ENCODE assay signal across 25 cellular contexts in genomic region chr16:56336711-56337110, GRCh38.
A peak's percentile ranks its signal among the peaks of the same experiment; 100 is the strongest.
DNase-seq lines count a peak whose midpoint lies in the region; ATAC-seq and TF ChIP-seq lines count a peak whose summit lies in the region.
"Had no signal": no experiment of that assay in that cellular context is flagged by ENCODE, and none has a peak within 500 bp of the region (broad histone marks: within the 10 kb centered on the region; RNA-seq: fewer than 3 reads in every experiment).

No MANE protein-coding gene starts in this region.

- H3K27me3 ChIP-seq in right cardiac atrium (ENCODE audit: control insufficient read depth, insufficient read depth) (no peaks in the 10 kb centered on the region), gastrocnemius medialis (no peaks in the 10 kb centered on the region), transverse colon (no peaks in the 10 kb centered on the region)
- H3K27me3 ChIP-seq: Peyer's patch, SJCRH30 had no signal

- H3K4me1 ChIP-seq in right cardiac atrium (ENCODE audit: control insufficient read depth, insufficient read depth, low read length), result peaks cover 2% of the 10 kb centered on the region
- peaks cover 0 to 14% of the 10 kb centered on the region in 2 donors for H3K4me1 ChIP-seq in gastrocnemius medialis
- no peaks in the 10 kb centered on the region for H3K4me1 ChIP-seq in transverse colon
- H3K4me1 ChIP-seq: HAP-1, Peyer's patch, SJCRH30 had no signal

- no peaks in the 10 kb centered on the region for H3K36me3 Mint-ChIP-seq in activated CD4-positive, alpha-beta T cell treated with anti-CD3 and anti-CD28 coated beads, Interleukin-2, amount 10 ng/mL, durations not matched to agents 7 days and 5 days (ENCODE audit: low read depth)

- H3K4me1 Mint-ChIP-seq in activated CD4-positive, alpha-beta T cell treated with anti-CD3 and anti-CD28 coated beads, Interleukin-2, amount 10 ng/mL, durations not matched to agents 7 days and 5 days, result no peaks in the 10 kb centered on the region
- H3K4me1 Mint-ChIP-seq: B cell had no signal

- TF ChIP-seq POLR2A in gastrocnemius medialis (IDR thresholded peaks at IDR 0.05) (no peak), transverse colon (IDR thresholded peaks at IDR 0.05) (no peak)

- no peaks in the 10 kb centered on the region for H3K27me3 Mint-ChIP-seq in activated CD4-positive, alpha-beta T cell treated with anti-CD3 and anti-CD28 coated beads, Interleukin-2, amount 10 ng/mL, durations not matched to agents 7 days and 5 days
- H3K27me3 Mint-ChIP-seq: B cell had no signal

- H3K9me3 Mint-ChIP-seq in activated CD4-positive, alpha-beta T cell treated with anti-CD3 and anti-CD28 coated beads, Interleukin-2, amount 10 ng/mL, durations not matched to agents 7 days and 5 days, result no peaks in the 10 kb centered on the region
- H3K9me3 Mint-ChIP-seq: HFFc6 had no signal

- H3K9me3 ChIP-seq in right cardiac atrium (ENCODE audit: control insufficient read depth, low read length) (no peaks in the 10 kb centered on the region), gastrocnemius medialis (no peaks in the 10 kb centered on the region), transverse colon (no peaks in the 10 kb centered on the region)
- H3K9me3 ChIP-seq: HAP-1, Peyer's patch, SJCRH30 had no signal

- no peaks in the 10 kb centered on the region for H3K36me3 ChIP-seq in gastrocnemius medialis
- no peaks in the 10 kb centered on the region for H3K36me3 ChIP-seq in transverse colon
- H3K36me3 ChIP-seq: HAP-1, SJCRH30 had no signal

- no peak for DNase-seq in activated CD4-positive, alpha-beta T cell treated with anti-CD3 and anti-CD28 coated beads, Interleukin-2, amount 10 ng/mL, durations not matched to agents 7 days and 5 days
- no peak for DNase-seq in activated CD4-positive, alpha-beta T cell treated with anti-CD3 and anti-CD28 coated beads, Interleukin-2, amount 50 U/mL, for 4 hours
- DNase-seq in right cardiac atrium (no peak), gastrocnemius medialis (peak in 1 of 2 donors; percentile 32), SW480 (ENCODE audit: low spot score) (no peak), transverse colon (no peak), KG1 (lab: John Stamatoyannopoulos, UW) (no peak)
- DNase-seq: Calu3, GF-D8, GOT3, HFFc6, NCI-H1048, NCI-H1417, NCI-H1694, NCI-H2029 treated with DMSO at 0.1 percent for 48 hours, NCI-H2227 treated with DMSO at 0.1 percent for 48 hours, NCI-H69, OCI-M1, Peyer's patch, SJCRH30 had no signal

- ATAC-seq in right cardiac atrium, result no peak
- peak; percentile 29 to 46 for ATAC-seq in gastrocnemius medialis

- peak overlapping the region; percentile 62 for H3K27ac Mint-ChIP-seq in activated CD4-positive, alpha-beta T cell treated with anti-CD3 and anti-CD28 coated beads, Interleukin-2, amount 10 ng/mL, durations not matched to agents 7 days and 5 days
- H3K27ac Mint-ChIP-seq: B cell, HFFc6 had no signal

- WGBS in right cardiac atrium, result 83% methylated on average over 21 of the region's 21 CpGs
- WGBS in transverse colon (ENCODE audit: low coverage in 1 of 2), 2 donors, result 90% methylated on average over 17 of the region's 21 CpGs; no CpG with 5 or more reads in 1 of the 2 donors

- CTCF ChIA-PET in activated CD4-positive, alpha-beta T cell treated with anti-CD3 and anti-CD28 coated beads, Interleukin-2, amount 10 ng/mL, durations not matched to agents 7 days and 5 days (lab: Charles Lee), result no interaction called here

- peak overlapping the region; percentile 53 for H3K27ac ChIP-seq in angular gyrus (ENCODE audit: low read depth, low read length)
- H3K27ac ChIP-seq in right cardiac atrium (ENCODE audit: low read length), result peak overlapping the region; percentile 9
- H3K27ac ChIP-seq in gastrocnemius medialis, result peak overlapping the region in 3 of 4 donors; percentile 43 to 76 (median 54)
- H3K27ac ChIP-seq in transverse colon, result no peak overlapping the region
- H3K27ac ChIP-seq: 22Rv1, KMS-11, Peyer's patch, SJCRH30 had no signal

- intact Hi-C loops in right cardiac atrium (cut with DNase I), result no loop called here
- intact Hi-C loops in gastrocnemius medialis (cut with DNase I; ENCODE audit: low total_unique reads), result no loop called here
- intact Hi-C loops in transverse colon (cut with DNase I; ENCODE audit: low total_unique reads), result no loop called here

- in situ Hi-C loops in gastrocnemius medialis (cut with MboI; ENCODE audit: low sequenced_read_pairs in 4 of 4), result no loop called here
- in situ Hi-C loops in transverse colon (cut with MboI; ENCODE audit: low pct_ligation_motif_present in 1 of 4, low pct_unique_long_range_greater_than_20kb in 1 of 4, low sequenced_read_pairs in 3 of 4), result no loop called here

- no peak overlapping the region for H3K4me3 Mint-ChIP-seq in activated CD4-positive, alpha-beta T cell treated with anti-CD3 and anti-CD28 coated beads, Interleukin-2, amount 10 ng/mL, durations not matched to agents 7 days and 5 days
- H3K4me3 Mint-ChIP-seq: B cell, HFFc6 had no signal

- POLR2A ChIA-PET in activated CD4-positive, alpha-beta T cell treated with anti-CD3 and anti-CD28 coated beads, Interleukin-2, amount 10 ng/mL, durations not matched to agents 7 days and 5 days (lab: Charles Lee), result no interaction called here

- H3K4me3 ChIP-seq in right cardiac atrium (ENCODE audit: low read length) (no peak overlapping the region), gastrocnemius medialis (no peak overlapping the region), transverse colon (no peak overlapping the region)
- H3K4me3 ChIP-seq: HAP-1, Peyer's patch, SJCRH30 had no signal

- no peak for TF ChIP-seq EP300 in transverse colon (IDR thresholded peaks at IDR 0.05; ENCODE audit: low read depth)

- no peak for TF ChIP-seq CTCF in gastrocnemius medialis (IDR thresholded peaks at IDR 0.05 in 4 of 5, conservative IDR thresholded peaks at IDR 0.05 in 1 of 5)
- no peak for TF ChIP-seq CTCF in transverse colon (IDR thresholded peaks at IDR 0.05)

Comparison
In these comparisons a context has a peak if more than half of its experiments do, and no peak if none do; other contexts are left out.
1. H3K27ac ChIP-seq: peak in angular gyrus (single experiment), right cardiac atrium (single experiment) and gastrocnemius medialis (3 of 4); none in transverse colon (0 of 4).
2. ATAC-seq: peak in gastrocnemius medialis (2 of 2); none in right cardiac atrium (0 of 2).